Comparison of ENCODE assay signal across 2 cellular contexts in the genomic region with DNA sequence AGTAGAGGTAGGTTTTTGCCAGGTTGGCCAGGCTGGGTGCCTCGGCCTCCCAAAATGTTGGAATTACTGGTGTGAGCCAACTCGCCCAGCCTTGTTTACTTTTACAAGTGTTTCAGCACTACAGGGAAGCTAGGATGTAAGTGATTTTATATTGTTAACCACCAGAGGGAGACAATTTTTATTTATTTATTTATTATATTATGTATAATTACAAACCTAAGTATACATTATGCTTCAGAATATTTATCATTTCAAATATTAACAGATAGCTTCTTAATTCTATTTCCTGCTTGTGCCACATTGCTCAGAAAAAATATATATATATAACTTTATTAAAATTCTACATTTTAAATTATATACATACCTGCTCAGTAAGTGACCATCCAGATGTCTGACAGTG.
TF ChIP-seq lines count a peak whose summit lies in the region.

No MANE protein-coding gene starts in this region.

TF ChIP-seq in IMR-90, 13 proteins besides CTCF, POLR2A, EP300 and RAD21:
- TF ChIP-seq SMC3 (IDR thresholded peaks at IDR 0.05; ENCODE audit: low read depth, low read length) (no peak), NFE2L2 (IDR thresholded peaks at IDR 0.05; ENCODE audit: low read depth, low read length) (no peak), CHD1 (IDR thresholded peaks at IDR 0.05; ENCODE audit: low read depth, low read length) (no peak), MXI1 (IDR thresholded peaks at IDR 0.05; ENCODE audit: borderline replicate concordance, low read depth, low read length) (no peak), MAZ (IDR thresholded peaks at IDR 0.05; ENCODE audit: borderline replicate concordance, low read depth, low read length) (no peak), RFX5 (IDR thresholded peaks at IDR 0.05; ENCODE audit: low read depth, low read length) (no peak)

TF ChIP-seq in GM12878, 131 proteins besides CTCF, POLR2A, EP300 and RAD21:
- no peak for TF ChIP-seq E2F8 (IDR thresholded peaks at IDR 0.05; ENCODE audit: low read depth, partially characterized antibody)
- TF ChIP-seq ZNF622 (IDR thresholded peaks at IDR 0.05), result no peak
- no peak for TF ChIP-seq PBX3 (IDR thresholded peaks at IDR 0.05; ENCODE audit: insufficient replicate concordance, low read depth, low read length)
- no peak for TF ChIP-seq POLR2AphosphoS5 (IDR thresholded peaks at IDR 0.05; ENCODE audit: low read length)
- TF ChIP-seq RELA (IDR thresholded peaks at IDR 0.05; ENCODE audit: borderline replicate concordance, partially characterized antibody), result no peak
- no peak for TF ChIP-seq NBN (IDR thresholded peaks at IDR 0.05)
